27 cellular contexts compared by ENCODE assay signal in the genomic region with DNA sequence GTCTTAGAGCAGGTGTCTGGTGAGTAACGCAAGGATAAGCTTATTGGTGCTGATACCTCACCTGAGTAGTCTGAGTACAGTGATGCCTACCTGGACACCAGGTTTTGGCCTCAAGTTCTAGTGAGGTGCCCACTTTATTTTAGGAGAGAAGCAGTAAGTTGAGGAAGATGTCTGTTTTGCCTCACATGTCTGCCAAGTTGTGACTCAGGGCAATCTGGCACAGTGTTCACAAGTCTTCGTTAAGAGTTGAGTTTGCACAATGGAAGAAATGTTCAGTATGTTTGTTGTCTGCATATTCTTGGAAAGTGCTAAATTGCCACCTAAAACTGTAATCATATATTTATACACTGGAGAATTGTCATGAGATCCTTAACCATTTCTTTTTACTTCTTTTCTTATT.
"Had no signal": no experiment of that assay in that cellular context is flagged by ENCODE, and none has a peak within 500 bp of the region (broad histone marks: within the 10 kb centered on the region; RNA-seq: fewer than 3 reads in every experiment).

No MANE protein-coding gene starts in this region.

- H3K9me3 ChIP-seq: adrenal gland, breast epithelium, colonic mucosa had no signal

- H3K36me3 ChIP-seq: adrenal gland, breast epithelium, cardiac muscle cell, colonic mucosa had no signal

- ATAC-seq: activated CD4-positive, alpha-beta T cell treated with anti-CD3 and anti-CD28 coated beads for 36 hours; activated naive CD8-positive, alpha-beta T cell treated with anti-CD3 and anti-CD28 coated beads, Interleukin-2, amount 50 U/mL, for 24 hours; activated T-cell treated with anti-CD3 and anti-CD28 coated beads, Interleukin-2, amount 50 U/mL, for 72 hours; esophagus mucosa had no signal

- H3K4me3 ChIP-seq: adrenal gland, breast epithelium, cardiac muscle cell, colonic mucosa had no signal

- H3K27ac Mint-ChIP-seq: activated CD4-positive, alpha-beta memory T cell treated with anti-CD3 and anti-CD28 coated beads for 36 hours; activated CD4-positive, alpha-beta T cell treated with anti-CD3 and anti-CD28 coated beads for 36 hours; activated CD4-positive, alpha-beta T cell treated with anti-CD3 and anti-CD28 coated beads, Interleukin-2, amount 10 ng/mL, durations not matched to agents 24 days and 14 days; activated naive CD4-positive, alpha-beta T cell treated with anti-CD3 and anti-CD28 coated beads, Interleukin-2, amount 50 U/mL, for 24 hours; activated naive CD8-positive, alpha-beta T cell treated with anti-CD3 and anti-CD28 coated beads for 36 hours; activated naive CD8-positive, alpha-beta T cell treated with anti-CD3 and anti-CD28 coated beads, Interleukin-2, amount 50 U/mL, for 24 hours; activated T-cell treated with anti-CD3 and anti-CD28 coated beads, Interleukin-2, amount 50 U/mL, for 24 hours; activated T-cell treated with anti-CD3 and anti-CD28 coated beads, Interleukin-2, amount 50 U/mL, for 72 hours; brain had no signal

- H3K36me3 Mint-ChIP-seq: activated CD4-positive, alpha-beta memory T cell treated with anti-CD3 and anti-CD28 coated beads for 36 hours; activated naive CD4-positive, alpha-beta T cell treated with anti-CD3 and anti-CD28 coated beads, Interleukin-2, amount 50 U/mL, for 24 hours; activated naive CD8-positive, alpha-beta T cell treated with anti-CD3 and anti-CD28 coated beads for 36 hours had no signal

- H3K9me3 Mint-ChIP-seq: activated CD4-positive, alpha-beta memory T cell treated with anti-CD3 and anti-CD28 coated beads for 36 hours; activated CD4-positive, alpha-beta T cell treated with anti-CD3 and anti-CD28 coated beads, Interleukin-2, amount 10 ng/mL, durations not matched to agents 24 days and 14 days; activated naive CD4-positive, alpha-beta T cell treated with anti-CD3 and anti-CD28 coated beads, Interleukin-2, amount 50 U/mL, for 24 hours; activated naive CD8-positive, alpha-beta T cell treated with anti-CD3 and anti-CD28 coated beads for 36 hours; activated naive CD8-positive, alpha-beta T cell treated with anti-CD3 and anti-CD28 coated beads, Interleukin-2, amount 50 U/mL, for 24 hours; activated T-cell treated with anti-CD3 and anti-CD28 coated beads, Interleukin-2, amount 50 U/mL, for 24 hours; activated T-cell treated with anti-CD3 and anti-CD28 coated beads, Interleukin-2, amount 50 U/mL, for 72 hours had no signal

- H3K27me3 Mint-ChIP-seq: activated CD4-positive, alpha-beta memory T cell treated with anti-CD3 and anti-CD28 coated beads for 36 hours; activated CD4-positive, alpha-beta T cell treated with anti-CD3 and anti-CD28 coated beads for 36 hours; activated CD4-positive, alpha-beta T cell treated with anti-CD3 and anti-CD28 coated beads, Interleukin-2, amount 10 ng/mL, durations not matched to agents 24 days and 14 days; activated naive CD8-positive, alpha-beta T cell treated with anti-CD3 and anti-CD28 coated beads for 36 hours; activated naive CD8-positive, alpha-beta T cell treated with anti-CD3 and anti-CD28 coated beads, Interleukin-2, amount 50 U/mL, for 24 hours; activated T-cell treated with anti-CD3 and anti-CD28 coated beads, Interleukin-2, amount 50 U/mL, for 24 hours; brain had no signal

- H3K27ac ChIP-seq: adrenal gland, breast epithelium, cardiac muscle cell, colonic mucosa had no signal

- H3K27me3 ChIP-seq: adrenal gland, breast epithelium, cardiac muscle cell, colonic mucosa had no signal

- H3K4me3 Mint-ChIP-seq: activated CD4-positive, alpha-beta memory T cell treated with anti-CD3 and anti-CD28 coated beads for 36 hours; activated CD4-positive, alpha-beta T cell treated with anti-CD3 and anti-CD28 coated beads for 36 hours; activated CD4-positive, alpha-beta T cell treated with anti-CD3 and anti-CD28 coated beads, Interleukin-2, amount 10 ng/mL, durations not matched to agents 24 days and 14 days; activated naive CD4-positive, alpha-beta T cell treated with anti-CD3 and anti-CD28 coated beads, Interleukin-2, amount 50 U/mL, for 24 hours; activated naive CD8-positive, alpha-beta T cell treated with anti-CD3 and anti-CD28 coated beads for 36 hours; activated naive CD8-positive, alpha-beta T cell treated with anti-CD3 and anti-CD28 coated beads, Interleukin-2, amount 50 U/mL, for 24 hours; activated T-cell treated with anti-CD3 and anti-CD28 coated beads, Interleukin-2, amount 50 U/mL, for 24 hours; activated T-cell treated with anti-CD3 and anti-CD28 coated beads, Interleukin-2, amount 50 U/mL, for 72 hours had no signal

- H3K4me1 ChIP-seq: adrenal gland, breast epithelium, colonic mucosa had no signal

- H3K4me1 Mint-ChIP-seq: activated CD4-positive, alpha-beta T cell treated with anti-CD3 and anti-CD28 coated beads for 36 hours; activated CD4-positive, alpha-beta T cell treated with anti-CD3 and anti-CD28 coated beads, Interleukin-2, amount 10 ng/mL, durations not matched to agents 24 days and 14 days; activated naive CD4-positive, alpha-beta T cell treated with anti-CD3 and anti-CD28 coated beads, Interleukin-2, amount 50 U/mL, for 24 hours; activated naive CD8-positive, alpha-beta T cell treated with anti-CD3 and anti-CD28 coated beads for 36 hours; activated naive CD8-positive, alpha-beta T cell treated with anti-CD3 and anti-CD28 coated beads, Interleukin-2, amount 50 U/mL, for 24 hours had no signal

- DNase-seq: activated CD4-positive, alpha-beta memory T cell treated with anti-CD3 and anti-CD28 coated beads for 36 hours; activated CD4-positive, alpha-beta T cell treated with anti-CD3 and anti-CD28 coated beads for 36 hours; activated CD4-positive, alpha-beta T cell treated with anti-CD3 and anti-CD28 coated beads, Interleukin-2, amount 10 ng/mL, durations not matched to agents 24 days and 14 days; activated CD4-positive, CD25-positive, alpha-beta regulatory T cell; activated CD4-positive, CD25-positive, alpha-beta regulatory T cell treated with anti-CD3 and anti-CD28 coated beads, Interleukin-2, amount 50 U/mL, for 72 hours; activated CD8-positive, alpha-beta memory T cell treated with anti-CD3 and anti-CD28 coated beads, Interleukin-2, amount 50 U/mL, for 48 hours; activated gamma-delta T cell; activated naive CD4-positive, alpha-beta T cell treated with Interleukin-2 at 50 U/mL for 16 hours; activated naive CD8-positive, alpha-beta T cell treated with anti-CD3 and anti-CD28 coated beads for 36 hours; activated naive CD8-positive, alpha-beta T cell treated with anti-CD3 and anti-CD28 coated beads, Interleukin-2, amount 50 U/mL, for 24 hours; activated T-cell treated with anti-CD3 and anti-CD28 coated beads for 4 hours; activated T-cell treated with anti-CD3 and anti-CD28 coated beads, Interleukin-2, amount 50 U/mL, for 24 hours; activated T-cell treated with anti-CD3 and anti-CD28 coated beads, Interleukin-2, amount 50 U/mL, for 72 hours; adrenal gland; aorta; central memory CD4-positive, alpha-beta T cell; cerebellar nuclear complex; colonic mucosa; effector CD8-positive, alpha-beta T cell; foreskin fibroblast; head of caudate nucleus; T-helper 2 cell had no signal
